Comparison of ENCODE assay signal across 21 cellular contexts in genomic region chr5:126983874-126984266, GRCh38.
"Had no signal": no experiment of that assay in that cellular context is flagged by ENCODE, and none has a peak within 500 bp of the region (broad histone marks: within the 10 kb centered on the region; RNA-seq: fewer than 3 reads in every experiment).

No MANE protein-coding gene starts in this region.

- H3K79me2 ChIP-seq: parathyroid adenoma had no signal

- H3K4me1 ChIP-seq: body of pancreas, parathyroid adenoma, uterus had no signal

- H3K4me3 Mint-ChIP-seq: activated CD8-positive, alpha-beta memory T cell treated with anti-CD3 and anti-CD28 coated beads, Interleukin-2, amount 10 ng/mL, durations not matched to agents 7 days and 5 days; activated naive CD8-positive, alpha-beta T cell; central memory CD8-positive, alpha-beta T cell; immature natural killer cell had no signal

- H3K36me3 Mint-ChIP-seq: activated CD8-positive, alpha-beta memory T cell treated with anti-CD3 and anti-CD28 coated beads, Interleukin-2, amount 10 ng/mL, durations not matched to agents 7 days and 5 days; activated naive CD8-positive, alpha-beta T cell; immature natural killer cell had no signal

- H3K9me3 ChIP-seq: body of pancreas, neutrophil, tibial artery, uterus had no signal

- H3K4me3 ChIP-seq: body of pancreas, coronary artery, lung, tibial artery, uterus had no signal

- H3K27ac ChIP-seq: body of pancreas, coronary artery, neutrophil, parathyroid adenoma, tibial artery, uterus had no signal

- H2AFZ ChIP-seq: parathyroid adenoma had no signal

- H3K27me3 Mint-ChIP-seq: activated CD8-positive, alpha-beta memory T cell treated with anti-CD3 and anti-CD28 coated beads, Interleukin-2, amount 10 ng/mL, durations not matched to agents 7 days and 5 days; activated naive CD8-positive, alpha-beta T cell; central memory CD8-positive, alpha-beta T cell had no signal

- H3K9me3 Mint-ChIP-seq: central memory CD8-positive, alpha-beta T cell; immature natural killer cell had no signal

- H3K27ac Mint-ChIP-seq: activated CD8-positive, alpha-beta memory T cell treated with anti-CD3 and anti-CD28 coated beads, Interleukin-2, amount 10 ng/mL, durations not matched to agents 7 days and 5 days had no signal

- H3K36me3 ChIP-seq: neutrophil, tibial artery, uterus had no signal

- DNase-seq: activated CD4-positive, alpha-beta T cell treated with anti-CD3 and anti-CD28 coated beads, Interleukin-2, amount 50 U/mL, for 48 hours; activated CD8-positive, alpha-beta memory T cell treated with anti-CD3 and anti-CD28 coated beads, Interleukin-2, amount 10 ng/mL, durations not matched to agents 7 days and 5 days; activated T-cell treated with anti-CD3 and anti-CD28 coated beads, Interleukin-2, amount 50 U/mL, for 1 hour; amygdala; body of pancreas; effector CD8-positive, alpha-beta T cell; foreskin fibroblast; immature natural killer cell; midbrain; retina; stimulated activated CD4-positive, alpha-beta T cell treated with anti-CD3 and anti-CD28 coated beads, Interleukin-15, amount 100 ng/mL, for 24 hours; stimulated activated CD4-positive, alpha-beta T cell treated with anti-CD3 and anti-CD28 coated beads, Interleukin-4, amount 100 ng/mL, for 1 hour; stimulated activated naive CD4-positive, alpha-beta T cell; tibial artery; uterus had no signal

- H3K27me3 ChIP-seq: body of pancreas, neutrophil, tibial artery, uterus had no signal

- ATAC-seq: activated CD8-positive, alpha-beta memory T cell treated with anti-CD3 and anti-CD28 coated beads, Interleukin-2, amount 10 ng/mL, durations not matched to agents 7 days and 5 days; body of pancreas had no signal

- H3K9ac ChIP-seq: parathyroid adenoma had no signal
